In the genomic region with DNA sequence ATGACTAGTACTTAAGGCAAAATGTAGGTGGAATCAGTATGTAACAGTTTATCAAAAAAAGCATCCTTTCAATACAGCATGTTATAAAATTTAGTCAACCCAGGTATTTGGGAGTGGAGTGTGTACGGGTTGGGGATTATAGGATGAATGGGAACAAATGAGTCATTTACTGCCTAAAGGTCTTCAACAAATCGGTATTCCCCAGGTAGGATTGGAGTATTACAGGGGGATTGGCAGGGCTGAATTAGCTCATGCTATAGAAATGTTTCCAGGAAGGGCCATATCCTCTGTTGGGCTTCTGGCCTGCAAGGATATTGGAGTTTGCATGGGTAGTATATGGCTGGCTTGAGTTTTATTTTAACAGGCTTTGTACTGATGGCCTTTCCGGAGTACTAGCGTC, we compare ENCODE assay signal across 17 cellular contexts.
"Had no signal": no experiment of that assay in that cellular context is flagged by ENCODE, and none has a peak within 500 bp of the region (broad histone marks: within the 10 kb centered on the region; RNA-seq: fewer than 3 reads in every experiment).

No MANE protein-coding gene starts in this region.

- FAIRE-seq: endometrium, kidney, pancreas, small intestine had no signal

- ATAC-seq: gastroesophageal sphincter, left cardiac atrium, lower lobe of right lung, pancreas, right cardiac atrium had no signal

- H3K27ac ChIP-seq: gastroesophageal sphincter, left ventricle myocardium inferior, lower lobe of right lung, pancreas, uterus had no signal

- H3K4me1 ChIP-seq: gastroesophageal sphincter, left ventricle myocardium inferior, lower lobe of right lung, pancreas, uterus had no signal

- H3K27me3 ChIP-seq: gastroesophageal sphincter, pancreas, uterus had no signal

- H3K9me3 ChIP-seq: gastroesophageal sphincter, left ventricle myocardium inferior, lower lobe of right lung, pancreas, uterus had no signal

- H3K4me3 ChIP-seq: gastroesophageal sphincter, left ventricle myocardium inferior, lower lobe of right lung, pancreas, uterus had no signal

- DNase-seq: effector memory CD4-positive, alpha-beta T cell; glutamatergic neuron; immature natural killer cell; kidney; left cardiac atrium; left ventricle myocardium inferior; lower lobe of right lung; naive B cell; occipital lobe; pancreas; right cardiac atrium; small intestine; stimulated activated CD4-positive, alpha-beta T cell treated with anti-CD3 and anti-CD28 coated beads, Interleukin-2, amount 100 ng/mL, for 48 hours; stimulated activated naive CD4-positive, alpha-beta T cell treated with Interleukin-2 at 50 U/mL for 16 hours; uterus had no signal

- H3K36me3 ChIP-seq: gastroesophageal sphincter, left ventricle myocardium inferior, lower lobe of right lung, pancreas, uterus had no signal
